In genomic region chr5:34857894-34858293, GRCh38 we compare ENCODE assay signal across 36 cellular contexts. TPM values are rescaled to one million over a fixed set of nuclear protein-coding genes. Genes with fewer than 3 reads are reported as not detected.
"Had no signal": no experiment of that assay in that cellular context is flagged by ENCODE, and none has a peak within 500 bp of the region (broad histone marks: within the 10 kb centered on the region; RNA-seq: fewer than 3 reads in every experiment).

No MANE protein-coding gene starts in this region.

- H3K9me3 Mint-ChIP-seq: activated B cell treated with CpG ODN at 0.5 μM for 24 hours; activated CD4-positive, alpha-beta memory T cell treated with anti-CD3 and anti-CD28 coated beads for 36 hours; activated CD4-positive, alpha-beta T cell treated with anti-CD3 and anti-CD28 coated beads, Interleukin-2, amount 10 ng/mL, durations not matched to agents 24 days and 14 days; activated CD8-positive, alpha-beta T cell treated with anti-CD3 and anti-CD28 coated beads for 36 hours; activated naive CD4-positive, alpha-beta T cell treated with anti-CD3 and anti-CD28 coated beads for 36 hours; activated naive CD4-positive, alpha-beta T cell treated with anti-CD3 and anti-CD28 coated beads, Interleukin-2, amount 50 U/mL, for 72 hours; activated naive CD8-positive, alpha-beta T cell treated with anti-CD3 and anti-CD28 coated beads for 36 hours; activated T-cell treated with anti-CD3 and anti-CD28 coated beads, Interleukin-2, amount 50 U/mL, for 4 hours; activated T-cell treated with anti-CD3 and anti-CD28 coated beads, Interleukin-2, amount 50 U/mL, for 72 hours; activated T-helper 1 cell treated with anti-CD3 and anti-CD28 coated beads, Interleukin-12 subunit alpha, Interleukin-12 subunit beta, Interleukin-2, Interleukin-4 antibody, amounts not matched to agents 30 ng/mL and 10 ng/mL and 1 ng/mL, durations not matched to agents 14 hours and 24 hours and 36 hours; activated T-helper 17 cell treated with anti-CD3 and anti-CD28 coated beads, Interleukin-2, amount 50 U/mL, for 72 hours; brain; T-helper 1 cell treated with Interleukin-12 subunit alpha and Interleukin-12 subunit beta and Interleukin-4 antibody, amounts not matched to agents 30 μg/mL and 1 μg/mL, for 36 hours; T-helper 2 cell treated with Interferon-gamma antibody and Interleukin-4, amounts not matched to agents 5 μg/mL and 100 μg/mL, for 36 hours had no signal

- FAIRE-seq: bronchial epithelial cell, TTC549 had no signal

- H3K27ac Mint-ChIP-seq: activated B cell treated with CpG ODN at 0.5 μM for 24 hours; activated CD4-positive, alpha-beta memory T cell treated with anti-CD3 and anti-CD28 coated beads for 36 hours; activated CD4-positive, alpha-beta T cell treated with anti-CD3 and anti-CD28 coated beads, Interleukin-2, amount 10 ng/mL, durations not matched to agents 24 days and 14 days; activated CD8-positive, alpha-beta T cell treated with anti-CD3 and anti-CD28 coated beads for 36 hours; activated naive CD4-positive, alpha-beta T cell treated with anti-CD3 and anti-CD28 coated beads for 36 hours; activated naive CD4-positive, alpha-beta T cell treated with anti-CD3 and anti-CD28 coated beads, Interleukin-2, amount 50 U/mL, for 72 hours; activated naive CD8-positive, alpha-beta T cell treated with anti-CD3 and anti-CD28 coated beads for 36 hours; activated T-cell treated with anti-CD3 and anti-CD28 coated beads, Interleukin-2, amount 50 U/mL, for 72 hours; activated T-helper 1 cell treated with anti-CD3 and anti-CD28 coated beads, Interleukin-12 subunit alpha, Interleukin-12 subunit beta, Interleukin-2, Interleukin-4 antibody, amounts not matched to agents 30 ng/mL and 10 ng/mL and 1 ng/mL, durations not matched to agents 14 hours and 24 hours and 36 hours; activated T-helper 17 cell treated with anti-CD3 and anti-CD28 coated beads, Interleukin-2, amount 50 U/mL, for 72 hours; brain; T-helper 1 cell treated with Interleukin-12 subunit alpha and Interleukin-12 subunit beta and Interleukin-4 antibody, amounts not matched to agents 30 μg/mL and 1 μg/mL, for 36 hours; T-helper 2 cell treated with Interferon-gamma antibody and Interleukin-4, amounts not matched to agents 5 μg/mL and 100 μg/mL, for 36 hours had no signal

- H3K9me3 ChIP-seq: adrenal gland had no signal

- H3K4me3 Mint-ChIP-seq: activated B cell treated with CpG ODN at 0.5 μM for 24 hours; activated CD4-positive, alpha-beta memory T cell treated with anti-CD3 and anti-CD28 coated beads for 36 hours; activated CD4-positive, alpha-beta T cell treated with anti-CD3 and anti-CD28 coated beads, Interleukin-2, amount 10 ng/mL, durations not matched to agents 24 days and 14 days; activated CD8-positive, alpha-beta T cell treated with anti-CD3 and anti-CD28 coated beads for 36 hours; activated naive CD4-positive, alpha-beta T cell treated with anti-CD3 and anti-CD28 coated beads for 36 hours; activated naive CD8-positive, alpha-beta T cell treated with anti-CD3 and anti-CD28 coated beads for 36 hours; activated T-cell treated with anti-CD3 and anti-CD28 coated beads, Interleukin-2, amount 50 U/mL, for 4 hours; activated T-cell treated with anti-CD3 and anti-CD28 coated beads, Interleukin-2, amount 50 U/mL, for 72 hours; activated T-helper 1 cell treated with anti-CD3 and anti-CD28 coated beads, Interleukin-12 subunit alpha, Interleukin-12 subunit beta, Interleukin-2, Interleukin-4 antibody, amounts not matched to agents 30 ng/mL and 10 ng/mL and 1 ng/mL, durations not matched to agents 14 hours and 24 hours and 36 hours; activated T-helper 17 cell treated with anti-CD3 and anti-CD28 coated beads, Interleukin-2, amount 50 U/mL, for 72 hours; brain; T-helper 1 cell treated with Interleukin-12 subunit alpha and Interleukin-12 subunit beta and Interleukin-4 antibody, amounts not matched to agents 30 μg/mL and 1 μg/mL, for 36 hours; T-helper 2 cell treated with Interferon-gamma antibody and Interleukin-4, amounts not matched to agents 5 μg/mL and 100 μg/mL, for 36 hours had no signal

- DNase-seq: activated B cell treated with CpG ODN at 0.5 μM for 24 hours; activated CD4-positive, alpha-beta memory T cell treated with anti-CD3 and anti-CD28 coated beads for 36 hours; activated CD4-positive, alpha-beta T cell treated with anti-CD3 and anti-CD28 coated beads for 4 hours; activated CD4-positive, alpha-beta T cell treated with anti-CD3 and anti-CD28 coated beads, Interleukin-2, amount 10 ng/mL, durations not matched to agents 24 days and 14 days; activated CD4-positive, alpha-beta T cell treated with anti-CD3 and anti-CD28 coated beads, Interleukin-2, amount 50 U/mL, for 1 hour; activated CD4-positive, alpha-beta T cell treated with anti-CD3 and anti-CD28 coated beads, Interleukin-2, amount 50 U/mL, for 4 hours; activated CD4-positive, CD25-positive, alpha-beta regulatory T cell treated with anti-CD3 and anti-CD28 coated beads, Interleukin-2, amount 50 U/mL, for 72 hours; activated CD8-positive, alpha-beta memory T cell treated with anti-CD3 and anti-CD28 coated beads, Interleukin-2, amount 50 U/mL, for 4 hours; activated CD8-positive, alpha-beta T cell treated with anti-CD3 and anti-CD28 coated beads for 36 hours; activated effector memory CD4-positive, alpha-beta T cell treated with anti-CD3 and anti-CD28 coated beads, Interleukin-2, amount 50 U/mL, for 16 hours; activated gamma-delta T cell treated with Interleukin-2 at 50 U/mL for 16 hours; activated naive CD4-positive, alpha-beta T cell; activated naive CD4-positive, alpha-beta T cell treated with anti-CD3 and anti-CD28 coated beads for 36 hours; activated naive CD4-positive, alpha-beta T cell treated with anti-CD3 and anti-CD28 coated beads, Interleukin-2, amount 50 U/mL, for 16 hours; activated naive CD8-positive, alpha-beta T cell treated with anti-CD3 and anti-CD28 coated beads for 36 hours; activated T-cell treated with anti-CD3 and anti-CD28 coated beads for 4 hours; activated T-cell treated with anti-CD3 and anti-CD28 coated beads, Interleukin-2, amount 50 U/mL, for 1 hour; activated T-cell treated with anti-CD3 and anti-CD28 coated beads, Interleukin-2, amount 50 U/mL, for 4 hours; activated T-cell treated with anti-CD3 and anti-CD28 coated beads, Interleukin-2, amount 50 U/mL, for 72 hours; adrenal gland; amniotic stem cell; aorta; central memory CD4-positive, alpha-beta T cell; T-helper 1 cell; T-helper 2 cell; T-helper 9 cell had no signal

- H3K36me3 ChIP-seq: adrenal gland, cardiac muscle cell had no signal

- ATAC-seq: activated CD8-positive, alpha-beta T cell treated with anti-CD3 and anti-CD28 coated beads for 36 hours; activated naive CD4-positive, alpha-beta T cell treated with anti-CD3 and anti-CD28 coated beads, Interleukin-2, amount 50 U/mL, for 72 hours; activated T-cell treated with anti-CD3 and anti-CD28 coated beads, Interleukin-2, amount 50 U/mL, for 4 hours; activated T-cell treated with anti-CD3 and anti-CD28 coated beads, Interleukin-2, amount 50 U/mL, for 72 hours; activated T-helper 17 cell treated with anti-CD3 and anti-CD28 coated beads, Interleukin-2, amount 50 U/mL, for 72 hours had no signal

- H3K4me1 ChIP-seq: adrenal gland had no signal

- H3K27ac ChIP-seq: adrenal gland, cardiac muscle cell, VCaP had no signal

- H3K4me3 ChIP-seq: adrenal gland, cardiac muscle cell had no signal

- H3K27me3 Mint-ChIP-seq: activated B cell treated with CpG ODN at 0.5 μM for 24 hours; activated CD4-positive, alpha-beta memory T cell treated with anti-CD3 and anti-CD28 coated beads for 36 hours; activated naive CD8-positive, alpha-beta T cell treated with anti-CD3 and anti-CD28 coated beads for 36 hours; activated T-helper 17 cell treated with anti-CD3 and anti-CD28 coated beads, Interleukin-2, amount 50 U/mL, for 72 hours had no signal

- H3K27me3 ChIP-seq: adrenal gland, cardiac muscle cell had no signal

- H3K4me1 Mint-ChIP-seq: activated CD4-positive, alpha-beta T cell treated with anti-CD3 and anti-CD28 coated beads, Interleukin-2, amount 10 ng/mL, durations not matched to agents 24 days and 14 days; activated naive CD8-positive, alpha-beta T cell treated with anti-CD3 and anti-CD28 coated beads for 36 hours; activated T-helper 17 cell treated with anti-CD3 and anti-CD28 coated beads, Interleukin-2, amount 50 U/mL, for 72 hours had no signal

RNA-seq across cellular contexts. Expression of gene TTC23L, which starts 18.9 kb away (rescaled TPM):
- total RNA-seq: activated B cell treated with CpG ODN at 0.5 μM for 24 hours; activated CD4-positive, alpha-beta T cell treated with anti-CD3 and anti-CD28 coated beads, Interleukin-2, amount 10 ng/mL, durations not matched to agents 24 days and 14 days; activated T-helper 1 cell treated with anti-CD3 and anti-CD28 coated beads, Interleukin-12 subunit alpha, Interleukin-12 subunit beta, Interleukin-2, Interleukin-4 antibody, amounts not matched to agents 30 ng/mL and 10 ng/mL and 1 ng/mL, durations not matched to agents 14 hours and 24 hours and 36 hours had no signal
